ENCODE assay signal across 1 cellular context in the genomic region with DNA sequence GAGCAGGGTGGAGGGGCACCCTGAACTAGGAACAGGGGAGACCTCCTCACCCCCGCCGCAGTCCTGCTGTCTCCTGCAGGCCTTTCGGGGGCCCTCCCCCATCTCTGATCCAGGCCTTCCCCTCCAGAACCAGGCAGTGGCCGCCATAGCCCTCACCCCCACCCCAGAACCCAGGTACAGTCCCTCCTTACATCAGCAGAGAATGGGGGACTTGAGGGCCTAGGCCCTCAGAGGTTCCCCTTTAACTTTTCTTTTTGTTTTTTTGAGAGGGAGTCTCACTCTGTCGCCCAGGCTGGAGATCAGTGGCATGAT.
TF ChIP-seq lines count a peak whose summit lies in the region.

No MANE protein-coding gene starts in this region.

TF ChIP-seq in A549, 52 proteins besides CTCF, POLR2A, EP300 and RAD21 (continued from another document):
- TF ChIP-seq CBX8 (IDR thresholded peaks at IDR 0.05) (no peak), JUN (IDR thresholded peaks at IDR 0.05) (no peak), HOXB13 (CRISPR knock-in tag; IDR thresholded peaks at IDR 0.05; ENCODE audit: low read depth) (no peak), ESRRA (IDR thresholded peaks at IDR 0.05; ENCODE audit: borderline replicate concordance, low read length) (no peak), RCOR1 (IDR thresholded peaks at IDR 0.05; ENCODE audit: low read depth, low read length) (no peak), FOXS1 (CRISPR knock-in tag; IDR thresholded peaks at IDR 0.05) (no peak), NR3C1 (IDR thresholded peaks at IDR 0.05) (no peak), SREBF2 (IDR thresholded peaks at IDR 0.05) (no peak), FOSB (CRISPR knock-in tag; IDR thresholded peaks at IDR 0.05) (no peak), CHD2 (IDR thresholded peaks at IDR 0.05; ENCODE audit: low read length, partially characterized antibody) (no peak), TP53 (CRISPR knock-in tag; IDR thresholded peaks at IDR 0.05) (no peak)
- TF ChIP-seq, protein P1, sequence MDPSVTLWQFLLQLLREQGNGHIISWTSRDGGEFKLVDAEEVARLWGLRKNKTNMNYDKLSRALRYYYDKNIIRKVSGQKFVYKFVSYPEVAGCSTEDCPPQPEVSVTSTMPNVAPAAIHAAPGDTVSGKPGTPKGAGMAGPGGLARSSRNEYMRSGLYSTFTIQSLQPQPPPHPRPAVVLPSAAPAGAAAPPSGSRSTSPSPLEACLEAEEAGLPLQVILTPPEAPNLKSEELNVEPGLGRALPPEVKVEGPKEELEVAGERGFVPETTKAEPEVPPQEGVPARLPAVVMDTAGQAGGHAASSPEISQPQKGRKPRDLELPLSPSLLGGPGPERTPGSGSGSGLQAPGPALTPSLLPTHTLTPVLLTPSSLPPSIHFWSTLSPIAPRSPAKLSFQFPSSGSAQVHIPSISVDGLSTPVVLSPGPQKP (IDR thresholded peaks at IDR 0.05; ENCODE audit: low read depth, low read length) = no peak
